Comparison of ENCODE assay signal across 18 cellular contexts in genomic region chr22:49156662-49157285, GRCh38.
A peak's percentile ranks its signal among the peaks of the same experiment; 100 is the strongest.
DNase-seq lines count a peak whose midpoint lies in the region; FAIRE-seq and TF ChIP-seq lines count a peak whose summit lies in the region.
"Had no signal": no experiment of that assay in that cellular context is flagged by ENCODE, and none has a peak within 500 bp of the region (broad histone marks: within the 10 kb centered on the region; RNA-seq: fewer than 3 reads in every experiment).

No MANE protein-coding gene starts in this region.

- no peaks in the 10 kb centered on the region for H3K4me1 Mint-ChIP-seq in activated naive CD8-positive, alpha-beta T cell treated with anti-CD3 and anti-CD28 coated beads for 36 hours
- H3K4me1 Mint-ChIP-seq: activated CD4-positive, alpha-beta T cell treated with anti-CD3 and anti-CD28 coated beads for 36 hours; activated naive CD4-positive, alpha-beta T cell treated with anti-CD3 and anti-CD28 coated beads, Interleukin-2, amount 50 U/mL, for 24 hours; stimulated activated memory B cell treated with anti-CD40 and anti-IgM and Interleukin-4, amounts not matched to agents 10 μg/mL and 1 μg/mL and 100 μg/mL, for 72 hours had no signal

- no peak overlapping the region for H3K27ac ChIP-seq in colonic mucosa
- H3K27ac ChIP-seq in kidney (ENCODE audit: low read depth in 2 of 2, low read length in 2 of 2): no peak overlapping the region
- H3K27ac ChIP-seq: PC-9, right lobe of liver had no signal

- no peak for FAIRE-seq in kidney (lab: Jason Lieb, UNC)
- FAIRE-seq: D721Med had no signal

- no peak overlapping the region for H3K4me3 Mint-ChIP-seq in activated naive CD8-positive, alpha-beta T cell treated with anti-CD3 and anti-CD28 coated beads for 36 hours
- H3K4me3 Mint-ChIP-seq: activated CD4-positive, alpha-beta T cell treated with anti-CD3 and anti-CD28 coated beads for 36 hours; activated naive CD4-positive, alpha-beta T cell treated with anti-CD3 and anti-CD28 coated beads, Interleukin-2, amount 50 U/mL, for 24 hours; effector memory CD8-positive, alpha-beta T cell; H9; nephron progenitor cell; stimulated activated memory B cell treated with anti-CD40 and anti-IgM and Interleukin-4, amounts not matched to agents 10 μg/mL and 1 μg/mL and 100 μg/mL, for 72 hours had no signal

- H3K4me1 ChIP-seq in colonic mucosa: no peaks in the 10 kb centered on the region
- no peaks in the 10 kb centered on the region for H3K4me1 ChIP-seq in kidney (ENCODE audit: control insufficient read depth in 1 of 2, insufficient read depth in 1 of 2, low read depth in 1 of 2, low read length in 2 of 2)
- H3K4me1 ChIP-seq: right lobe of liver had no signal

- TF ChIP-seq CTCF in colonic mucosa (IDR thresholded peaks at IDR 0.05) (no peak), kidney (IDR thresholded peaks at IDR 0.05; ENCODE audit: borderline replicate concordance, extremely low read depth, insufficient read depth) (no peak)

- H3K27me3 Mint-ChIP-seq in activated naive CD8-positive, alpha-beta T cell treated with anti-CD3 and anti-CD28 coated beads for 36 hours: no peaks in the 10 kb centered on the region
- H3K27me3 Mint-ChIP-seq: activated CD4-positive, alpha-beta T cell treated with anti-CD3 and anti-CD28 coated beads for 36 hours; activated naive CD4-positive, alpha-beta T cell treated with anti-CD3 and anti-CD28 coated beads, Interleukin-2, amount 50 U/mL, for 24 hours had no signal

- no peaks in the 10 kb centered on the region for H3K9me3 Mint-ChIP-seq in activated naive CD8-positive, alpha-beta T cell treated with anti-CD3 and anti-CD28 coated beads for 36 hours
- H3K9me3 Mint-ChIP-seq: activated naive CD4-positive, alpha-beta T cell treated with anti-CD3 and anti-CD28 coated beads, Interleukin-2, amount 50 U/mL, for 24 hours; H9; nephron progenitor cell had no signal

- no peaks in the 10 kb centered on the region for H3K36me3 ChIP-seq in colonic mucosa
- H3K36me3 ChIP-seq in kidney (ENCODE audit: control insufficient read depth in 1 of 2, insufficient read depth in 2 of 2, low read length in 2 of 2): no peaks in the 10 kb centered on the region
- H3K36me3 ChIP-seq: right lobe of liver had no signal

- intact Hi-C loops in colonic mucosa (cut with DNase I) (no loop called here), kidney (cut with DNase I) (no loop called here)

- H3K27me3 ChIP-seq in colonic mucosa: no peaks in the 10 kb centered on the region
- H3K27me3 ChIP-seq: right lobe of liver had no signal

- H3K9ac ChIP-seq in colonic mucosa (ENCODE audit: low read depth in 2 of 2, low read length in 2 of 2) (no peak overlapping the region), kidney (ENCODE audit: low read length in 2 of 2) (no peak overlapping the region)

- H3K27ac Mint-ChIP-seq in activated naive CD8-positive, alpha-beta T cell treated with anti-CD3 and anti-CD28 coated beads for 36 hours: no peak overlapping the region
- H3K27ac Mint-ChIP-seq: activated CD4-positive, alpha-beta T cell treated with anti-CD3 and anti-CD28 coated beads for 36 hours; activated naive CD4-positive, alpha-beta T cell treated with anti-CD3 and anti-CD28 coated beads, Interleukin-2, amount 50 U/mL, for 24 hours; effector memory CD8-positive, alpha-beta T cell; nephron progenitor cell; stimulated activated memory B cell treated with anti-CD40 and anti-IgM and Interleukin-4, amounts not matched to agents 10 μg/mL and 1 μg/mL and 100 μg/mL, for 72 hours had no signal

- peak; percentile 98 for DNase-seq in COLO668 (lab: John Stamatoyannopoulos, UW; ENCODE audit: unreplicated experiment)
- peak; percentile 96 for DNase-seq in NCI-H1105 treated with DMSO at 0.1 percent for 48 hours (lab: John Stamatoyannopoulos, UW)
- peak; percentile 88 for DNase-seq in NCI-H345 treated with DMSO at 0.1 percent for 48 hours (lab: John Stamatoyannopoulos, UW; ENCODE audit: unreplicated experiment)
- DNase-seq in colonic mucosa: peak; percentile 30
- DNase-seq in COLO829 (ENCODE audit: low spot score): no peak
- DNase-seq in DMS114 treated with DMSO at 0.1 percent for 48 hours (lab: John Stamatoyannopoulos, UW; ENCODE audit: unreplicated experiment): no peak
- no peak for DNase-seq in activated naive CD8-positive, alpha-beta T cell treated with anti-CD3 and anti-CD28 coated beads for 36 hours
- no peak for DNase-seq in kidney
- DNase-seq: activated CD4-positive, alpha-beta T cell treated with anti-CD3 and anti-CD28 coated beads for 36 hours; effector memory CD8-positive, alpha-beta T cell; H9; nephron progenitor cell; PC-9 had no signal

- H3K36me3 Mint-ChIP-seq in activated naive CD8-positive, alpha-beta T cell treated with anti-CD3 and anti-CD28 coated beads for 36 hours: no peaks in the 10 kb centered on the region
- H3K36me3 Mint-ChIP-seq: activated naive CD4-positive, alpha-beta T cell treated with anti-CD3 and anti-CD28 coated beads, Interleukin-2, amount 50 U/mL, for 24 hours; stimulated activated memory B cell treated with anti-CD40 and anti-IgM and Interleukin-4, amounts not matched to agents 10 μg/mL and 1 μg/mL and 100 μg/mL, for 72 hours had no signal

- H3K9me3 ChIP-seq in colonic mucosa (no peaks in the 10 kb centered on the region), kidney (ENCODE audit: control insufficient read depth in 1 of 2, low read length in 2 of 2) (no peaks in the 10 kb centered on the region)
- H3K9me3 ChIP-seq: right lobe of liver had no signal

- H3K4me3 ChIP-seq in colonic mucosa (no peak overlapping the region), kidney (ENCODE audit: low read length in 2 of 2) (no peak overlapping the region)
- H3K4me3 ChIP-seq: lung, PC-9, right lobe of liver had no signal

Comparison
In these comparisons a context has a peak if more than half of its experiments do, and no peak if none do; other contexts are left out.
1. DNase-seq: peak in COLO668 (single experiment), NCI-H1105 treated with DMSO at 0.1 percent for 48 hours (single experiment), NCI-H345 treated with DMSO at 0.1 percent for 48 hours (single experiment) and colonic mucosa (single experiment); none in COLO829 (single experiment), DMS114 treated with DMSO at 0.1 percent for 48 hours (single experiment), activated naive CD8-positive, alpha-beta T cell treated with anti-CD3 and anti-CD28 coated beads for 36 hours (single experiment) and kidney (single experiment).